In genomic region chr3:192273611-192274010, GRCh38 we compare ENCODE assay signal across 26 cellular contexts.
DNase-seq lines count a peak whose midpoint lies in the region; ATAC-seq, FAIRE-seq and TF ChIP-seq lines count a peak whose summit lies in the region.
"Had no signal": no experiment of that assay in that cellular context is flagged by ENCODE, and none has a peak within 500 bp of the region (broad histone marks: within the 10 kb centered on the region; RNA-seq: fewer than 3 reads in every experiment).

No MANE protein-coding gene starts in this region.

- H2AFZ ChIP-seq in H1 (ENCODE audit: low read length) (no peak overlapping the region), trophoblast cell (ENCODE audit: insufficient read depth, low read length, poor library complexity) (no peak overlapping the region)

- H4K8ac ChIP-seq in H1 (ENCODE audit: extremely low read depth, insufficient read depth, low read length) (no peak overlapping the region), trophoblast cell (ENCODE audit: low read depth, low read length) (no peak overlapping the region)

- peaks cover 0 to 5% (median 3%) of the 10 kb centered on the region in 4 experiments; a peak in 5 of 7 replicates for H3K4me1 ChIP-seq in H1 (replicated peaks in 1 of 4; ENCODE audit: control insufficient read depth in 3 of 4, insufficient read depth in 4 of 4, low read length in 3 of 4)
- H3K4me1 ChIP-seq in trophoblast cell (ENCODE audit: control insufficient read depth in 1 of 2, insufficient read depth in 2 of 2, low read length in 2 of 2) = no peaks in the 10 kb centered on the region
- no peaks in the 10 kb centered on the region for H3K4me1 ChIP-seq in upper lobe of right lung
- H3K4me1 ChIP-seq: tibial nerve had no signal

- H3K9me3 Mint-ChIP-seq in activated CD4-positive, alpha-beta memory T cell treated with anti-CD3 and anti-CD28 coated beads for 36 hours = no peaks in the 10 kb centered on the region
- H3K9me3 Mint-ChIP-seq: activated B cell treated with CpG ODN at 0.5 μM for 24 hours; activated naive CD4-positive, alpha-beta T cell treated with anti-CD3 and anti-CD28 coated beads for 36 hours; brain; nephron progenitor cell had no signal

- no peak overlapping the region for H4K5ac ChIP-seq in H1 (ENCODE audit: insufficient read length, low read depth, low read length)

- H3K23me2 ChIP-seq in H1 (ENCODE audit: low read depth, low read length) = no peaks in the 10 kb centered on the region

- no peak overlapping the region for H3K27ac Mint-ChIP-seq in activated CD4-positive, alpha-beta memory T cell treated with anti-CD3 and anti-CD28 coated beads for 36 hours
- H3K27ac Mint-ChIP-seq: activated B cell treated with CpG ODN at 0.5 μM for 24 hours; activated naive CD4-positive, alpha-beta T cell treated with anti-CD3 and anti-CD28 coated beads for 36 hours; brain; nephron progenitor cell had no signal

- peak; percentile 20 for DNase-seq in DMS53 treated with DMSO at 0.1 percent for 48 hours (lab: John Stamatoyannopoulos, UW; ENCODE audit: unreplicated experiment)
- peak; percentile 35 for DNase-seq in NCI-H1105 treated with DMSO at 0.1 percent for 48 hours (lab: John Stamatoyannopoulos, UW)
- no peak for DNase-seq in H1 (ENCODE audit: low read depth in 1 of 2, low spot score in 2 of 2)
- DNase-seq in trophoblast cell = peak; percentile 3 to 17
- DNase-seq in upper lobe of right lung = no peak
- no peak for DNase-seq in activated CD4-positive, alpha-beta memory T cell treated with anti-CD3 and anti-CD28 coated beads for 36 hours
- DNase-seq in AG08396 (ENCODE audit: low spot score) = no peak
- DNase-seq: activated B cell treated with CpG ODN at 0.5 μM for 24 hours; activated CD4-positive, alpha-beta T cell treated with anti-CD3 and anti-CD28 coated beads, Interleukin-2, amount 50 U/mL, for 4 hours; activated naive CD4-positive, alpha-beta T cell treated with anti-CD3 and anti-CD28 coated beads for 36 hours; NCI-H1092; NCI-H2081 treated with DMSO at 0.1 percent for 48 hours; NCI-H446 treated with DMSO at 0.1 percent for 48 hours; nephron progenitor cell; NK-92 treated with Interleukin-12 subunit alpha and Interleukin-12 subunit beta, amount 100 ng/mL, for 24 hours; SHP77; stimulated activated CD4-positive, alpha-beta T cell treated with anti-CD3 and anti-CD28 coated beads, Interleukin-1b, Interleukin-23, amount 100 ng/mL, for 48 hours; T-helper 9 cell had no signal

- H3K4me1 Mint-ChIP-seq in activated CD4-positive, alpha-beta memory T cell treated with anti-CD3 and anti-CD28 coated beads for 36 hours (ENCODE audit: low read depth) = no peaks in the 10 kb centered on the region
- H3K4me1 Mint-ChIP-seq: activated B cell treated with CpG ODN at 0.5 μM for 24 hours, brain, nephron progenitor cell had no signal

- no peak overlapping the region for H2BK15ac ChIP-seq in H1 (ENCODE audit: low read length)

- H3K36me3 Mint-ChIP-seq in activated CD4-positive, alpha-beta memory T cell treated with anti-CD3 and anti-CD28 coated beads for 36 hours = no peaks in the 10 kb centered on the region
- H3K36me3 Mint-ChIP-seq: brain had no signal

- TF ChIP-seq POLR2A in H1 (IDR thresholded peaks at IDR 0.05; ENCODE audit: control extremely low read depth in 1 of 2, low read depth in 2 of 2, low read length in 2 of 2) = no peak

- CTCF ChIA-PET in H1 (lab: Charles Lee; ENCODE audit: partially characterized antibody) = interaction anchor here (0.6 to 1.1 kb wide), 3 partner anchors 17 to 1506 kb away, joined by 3 read pairs; no protein-coding TSS in a partner anchor
- CTCF ChIA-PET in activated CD4-positive, alpha-beta memory T cell treated with anti-CD3 and anti-CD28 coated beads for 36 hours (lab: Charles Lee) = no interaction called here

- H3K4ac ChIP-seq in H1 (replicated peaks; ENCODE audit: insufficient read length, low read depth, low read length) (no peak overlapping the region), trophoblast cell (ENCODE audit: low read depth, low read length) (no peak overlapping the region)

- H3K79me1 ChIP-seq in H1 (ENCODE audit: low read depth, low read length) (no peaks in the 10 kb centered on the region), trophoblast cell (ENCODE audit: low read length) (no peaks in the 10 kb centered on the region)

- POLR2A ChIA-PET in H1 (lab: Charles Lee; ENCODE audit: partially characterized antibody) = no interaction called here
- POLR2A ChIA-PET in activated CD4-positive, alpha-beta memory T cell treated with anti-CD3 and anti-CD28 coated beads for 36 hours (lab: Charles Lee) = no interaction called here

- H2AK5ac ChIP-seq in H1 (ENCODE audit: low read depth, low read length) (no peak overlapping the region), trophoblast cell (ENCODE audit: low read length) (no peak overlapping the region)

- no peaks in the 10 kb centered on the region for H3K9me3 ChIP-seq in H1 (ENCODE audit: insufficient read depth in 2 of 2, low read depth in 1 of 2, low read length in 1 of 2)
- no peaks in the 10 kb centered on the region for H3K9me3 ChIP-seq in trophoblast cell (ENCODE audit: insufficient read depth, low read depth, low read length)
- no peaks in the 10 kb centered on the region for H3K9me3 ChIP-seq in upper lobe of right lung
- H3K9me3 ChIP-seq: adrenal gland, right atrium auricular region, tibial nerve had no signal

- H3K14ac ChIP-seq in H1 (ENCODE audit: insufficient read length) (no peak overlapping the region), trophoblast cell (ENCODE audit: low read length) (no peak overlapping the region)

- no peak overlapping the region for H4K91ac ChIP-seq in H1 (replicated peaks; ENCODE audit: insufficient read length, low read length)
- H4K91ac ChIP-seq in trophoblast cell (ENCODE audit: low read depth, low read length) = no peak overlapping the region

- no peaks in the 10 kb centered on the region for H3K27me3 Mint-ChIP-seq in activated CD4-positive, alpha-beta memory T cell treated with anti-CD3 and anti-CD28 coated beads for 36 hours
- H3K27me3 Mint-ChIP-seq: activated B cell treated with CpG ODN at 0.5 μM for 24 hours, brain had no signal

- H2BK12ac ChIP-seq in H1 (ENCODE audit: low read depth, low read length) (no peak overlapping the region), trophoblast cell (ENCODE audit: low read length) (no peak overlapping the region)

- H2BK20ac ChIP-seq in H1 (ENCODE audit: low read length) = 0 out of 2 replicates have a peak overlapping the region, but pooled peaks have one; percentile 81

- no peak overlapping the region for H3K27ac ChIP-seq in H1 (ENCODE audit: low read depth, low read length)
- H3K27ac ChIP-seq in trophoblast cell (ENCODE audit: low read depth, low read length) = no peak overlapping the region
- no peak overlapping the region for H3K27ac ChIP-seq in upper lobe of right lung
- H3K27ac ChIP-seq: adrenal gland, C4-2B, right atrium auricular region, tibial nerve had no signal

- H3K27me3 ChIP-seq in H1 (replicated peaks in 1 of 4; ENCODE audit: control insufficient read depth in 3 of 4, extremely low read depth in 1 of 4, insufficient read depth in 3 of 4, low read length in 3 of 4) (no peaks in the 10 kb centered on the region), trophoblast cell (ENCODE audit: insufficient read depth, low read length) (no peaks in the 10 kb centered on the region), upper lobe of right lung (no peaks in the 10 kb centered on the region)
- H3K27me3 ChIP-seq: adrenal gland, right atrium auricular region, tibial nerve had no signal

- no peak for TF ChIP-seq EP300 in H1 (IDR thresholded peaks at IDR 0.05; ENCODE audit: borderline replicate concordance in 1 of 2, low read depth in 2 of 2, low read length in 2 of 2)

- TF ChIP-seq CTCF in H1 (IDR thresholded peaks at IDR 0.05; ENCODE audit: control extremely low read depth in 1 of 3, insufficient read depth in 1 of 3, low read depth in 1 of 3, low read length in 3 of 3) = no peak
- TF ChIP-seq CTCF in upper lobe of right lung (IDR thresholded peaks at IDR 0.05) = no peak

- FAIRE-seq in H1 (lab: Jason Lieb, UNC) = no peak
- FAIRE-seq: GM12891 had no signal

- no peak overlapping the region for H3K4me3 Mint-ChIP-seq in activated CD4-positive, alpha-beta memory T cell treated with anti-CD3 and anti-CD28 coated beads for 36 hours
- H3K4me3 Mint-ChIP-seq: activated B cell treated with CpG ODN at 0.5 μM for 24 hours; activated naive CD4-positive, alpha-beta T cell treated with anti-CD3 and anti-CD28 coated beads for 36 hours; brain; nephron progenitor cell had no signal

- H3K56ac ChIP-seq in H1 (replicated peaks; ENCODE audit: insufficient read length, low read depth, low read length) = no peak overlapping the region

- 76% methylated on average over 4 of the region's 4 CpGs; no CpG with 5 or more reads in 1 of the 2 experiments for WGBS in H1 (ENCODE audit: extremely low coverage in 1 of 2, insufficient coverage in 1 of 2, insufficient read length in 1 of 2, insufficient replicate concordance in 2 of 2, low coverage in 1 of 2, low lambda C conversion rate in 2 of 2, missing lambda C conversion rate in 1 of 2), 2 experiments
- no CpG with 5 or more reads among the region's 4 CpGs for WGBS in trophoblast cell (ENCODE audit: extremely low coverage, insufficient coverage, insufficient read length)

- H3K4me2 ChIP-seq in H1 (ENCODE audit: insufficient read depth in 1 of 2, low read depth in 2 of 2, low read length in 2 of 2) (no peak overlapping the region), trophoblast cell (ENCODE audit: low read length) (no peak overlapping the region)
- H3K4me2 ChIP-seq: smooth muscle cell had no signal

- H2BK120ac ChIP-seq in H1 (replicated peaks; ENCODE audit: low read depth, low read length) = no peak overlapping the region
- H2BK120ac ChIP-seq in trophoblast cell (ENCODE audit: insufficient read depth, low read length, poor library complexity) = no peak overlapping the region

- H3K9ac ChIP-seq in H1 (replicated peaks in 1 of 4; ENCODE audit: extremely low read depth in 1 of 4, low read depth in 3 of 4, low read length in 3 of 4) (no peak overlapping the region), trophoblast cell (ENCODE audit: low read length) (no peak overlapping the region)

- H3K79me2 ChIP-seq in H1 (ENCODE audit: control insufficient read depth in 1 of 2, insufficient read depth in 2 of 2, low read length in 2 of 2) = no peaks in the 10 kb centered on the region
- H3K79me2 ChIP-seq in trophoblast cell (ENCODE audit: control insufficient read depth, insufficient read depth, low read length, poor library complexity) = no peaks in the 10 kb centered on the region

- H3K4me3 ChIP-seq in H1 (ENCODE audit: extremely low read depth in 1 of 4, insufficient read depth in 2 of 4, low read depth in 3 of 4, low read length in 4 of 4) (no peak overlapping the region), trophoblast cell (ENCODE audit: low read depth, low read length) (no peak overlapping the region), upper lobe of right lung (no peak overlapping the region)
- H3K4me3 ChIP-seq: adrenal gland, right atrium auricular region, smooth muscle cell, tibial nerve had no signal

- no peak for ATAC-seq in upper lobe of right lung
- ATAC-seq: Panc1 had no signal

- H3K36me3 ChIP-seq in H1 (ENCODE audit: control insufficient read depth in 2 of 4, insufficient read depth in 4 of 4, low read length in 3 of 4) (no peaks in the 10 kb centered on the region), trophoblast cell (ENCODE audit: control insufficient read depth in 1 of 2, insufficient read depth in 2 of 2, low read length in 2 of 2) (no peaks in the 10 kb centered on the region), upper lobe of right lung (no peaks in the 10 kb centered on the region)
- H3K36me3 ChIP-seq: adrenal gland, right atrium auricular region, tibial nerve had no signal

- H2BK5ac ChIP-seq in H1 (ENCODE audit: low read depth, low read length) (no peak overlapping the region), trophoblast cell (ENCODE audit: low read depth, low read length, poor library complexity) (no peak overlapping the region)

- no peak overlapping the region for H4K12ac ChIP-seq in trophoblast cell (ENCODE audit: low read depth, low read length)

- intact Hi-C loops in upper lobe of right lung (cut with DNase I) = no loop called here
- intact Hi-C loops in activated CD4-positive, alpha-beta memory T cell treated with anti-CD3 and anti-CD28 coated beads for 36 hours (cut with micrococcal nuclease) = no loop called here

- H4K20me1 ChIP-seq in H1 (replicated peaks in 1 of 2; ENCODE audit: control insufficient read depth in 1 of 2, insufficient read depth in 2 of 2, low read length in 2 of 2) = no peaks in the 10 kb centered on the region

- H3K18ac ChIP-seq in H1 (ENCODE audit: extremely low read depth, low read length) (no peak overlapping the region), trophoblast cell (ENCODE audit: low read length) (no peak overlapping the region)

- no peak for TF ChIP-seq RAD21 in H1 (IDR thresholded peaks at IDR 0.05 in 1 of 2, conservative IDR thresholded peaks at IDR 0.05 in 1 of 2; ENCODE audit: low read depth in 2 of 2, low read length in 2 of 2)

- H3K23ac ChIP-seq in H1 (ENCODE audit: insufficient read length) (no peak overlapping the region), trophoblast cell (ENCODE audit: low read length) (no peak overlapping the region)

Comparison
In these comparisons a context has a peak if more than half of its experiments do, and no peak if none do; other contexts are left out.
1. DNase-seq: peak in DMS53 treated with DMSO at 0.1 percent for 48 hours (single experiment), NCI-H1105 treated with DMSO at 0.1 percent for 48 hours (single experiment) and trophoblast cell (2 of 2); none in H1 (0 of 2), upper lobe of right lung (single experiment), activated CD4-positive, alpha-beta memory T cell treated with anti-CD3 and anti-CD28 coated beads for 36 hours (single experiment) and AG08396 (single experiment).